Comparison of ENCODE assay signal across 2 cellular contexts in genomic region chr7:149150981-149151380, GRCh38.
TF ChIP-seq lines count a peak whose summit lies in the region.

No MANE protein-coding gene starts in this region.

TF ChIP-seq in GM23338, 12 proteins besides CTCF, POLR2A, EP300 and RAD21:
- TF ChIP-seq NANOG (IDR thresholded peaks at IDR 0.05; ENCODE audit: borderline replicate concordance) (no peak), EZH2 (IDR thresholded peaks at IDR 0.05; ENCODE audit: low read depth, unreplicated experiment) (no peak), ZNF114 (CRISPR knock-in tag; IDR thresholded peaks at IDR 0.05) (no peak), POLR2AphosphoS5 (IDR thresholded peaks at IDR 0.05; ENCODE audit: low read depth) (no peak), ETS1 (IDR thresholded peaks at IDR 0.05) (no peak), ZNF331 (CRISPR knock-in tag; IDR thresholded peaks at IDR 0.05; ENCODE audit: low read depth) (no peak), CREB1 (CRISPR knock-in tag; IDR thresholded peaks at IDR 0.05; ENCODE audit: low read depth) (no peak), ZNF462 (CRISPR knock-in tag; IDR thresholded peaks at IDR 0.05) (no peak)

TF ChIP-seq in K562, 482 proteins besides CTCF, POLR2A, EP300 and RAD21:
- TF ChIP-seq MED1 (CRISPR knock-in tag; IDR thresholded peaks at IDR 0.05; ENCODE audit: borderline replicate concordance) = no peak
- no peak for TF ChIP-seq CBX2 (IDR thresholded peaks at IDR 0.05; ENCODE audit: insufficient read depth, low read length, poor library complexity, severe bottlenecking)
